Comparison of ENCODE assay signal across 8 cellular contexts in genomic region chr4:153433753-153434105, GRCh38. TPM values are rescaled to one million over a fixed set of nuclear protein-coding genes. Genes with fewer than 3 reads are reported as not detected.
A peak's percentile ranks its signal among the peaks of the same experiment; 100 is the strongest.
DNase-seq lines count a peak whose midpoint lies in the region; ATAC-seq and TF ChIP-seq lines count a peak whose summit lies in the region.

No MANE protein-coding gene starts in this region.

- peaks cover 17% of the 10 kb centered on the region for H3K4me1 Mint-ChIP-seq in dendritic cell treated with granulocyte-macrophage colony-stimulating factor and Interleukin-4, amounts not matched to agents 40 ng/mL and 50 ng/mL, for 4 days (ENCODE audit: low read depth)

- H3K27me3 Mint-ChIP-seq in dendritic cell treated with granulocyte-macrophage colony-stimulating factor and Interleukin-4, amounts not matched to agents 40 ng/mL and 50 ng/mL, for 4 days: peaks cover 58% of the 10 kb centered on the region

- no peaks in the 10 kb centered on the region for H3K79me2 ChIP-seq in KMS-11 (ENCODE audit: insufficient read depth, low read depth)

- peak; percentile 48 for ATAC-seq in Right ventricle myocardium inferior
- no peak for ATAC-seq in GM21717 (IDR thresholded peaks at IDR 0.05; ENCODE audit: unreplicated experiment)

- H3K36me3 Mint-ChIP-seq in dendritic cell treated with granulocyte-macrophage colony-stimulating factor and Interleukin-4, amounts not matched to agents 40 ng/mL and 50 ng/mL, for 4 days (ENCODE audit: low read depth): no peaks in the 10 kb centered on the region

- H3K9me3 ChIP-seq in right atrium auricular region (no peaks in the 10 kb centered on the region), BE2C (no peaks in the 10 kb centered on the region)

- H3K27ac ChIP-seq in right atrium auricular region (no peak overlapping the region), KMS-11 (peak overlapping the region; percentile 61)

- peak overlapping the region; percentile 83 for H3K4me3 Mint-ChIP-seq in dendritic cell treated with granulocyte-macrophage colony-stimulating factor and Interleukin-4, amounts not matched to agents 40 ng/mL and 50 ng/mL, for 4 days

- TF ChIP-seq CTCF in right atrium auricular region (IDR thresholded peaks at IDR 0.05) (no peak), KMS-11 (conservative IDR thresholded peaks at IDR 0.05; ENCODE audit: low read depth, low read length) (no peak), BE2C (IDR thresholded peaks at IDR 0.05; ENCODE audit: low read depth, low read length) (no peak)

- H3K4me2 ChIP-seq in KMS-11: peak overlapping the region; percentile 73

- H3K4me1 ChIP-seq in right atrium auricular region: no peaks in the 10 kb centered on the region
- H3K4me1 ChIP-seq in KMS-11 (ENCODE audit: low read depth, poor library complexity, severe bottlenecking): peaks cover 29% of the 10 kb centered on the region
- H3K4me1 ChIP-seq in BE2C: no peaks in the 10 kb centered on the region

- no peaks in the 10 kb centered on the region for H3K9me3 Mint-ChIP-seq in dendritic cell treated with granulocyte-macrophage colony-stimulating factor and Interleukin-4, amounts not matched to agents 40 ng/mL and 50 ng/mL, for 4 days

- H4K20me1 ChIP-seq in KMS-11 (ENCODE audit: insufficient read depth): no peaks in the 10 kb centered on the region

- no peak overlapping the region for H3K4me3 ChIP-seq in right atrium auricular region
- H3K4me3 ChIP-seq in KMS-11 (IDR thresholded peaks at IDR 0.05; ENCODE audit: insufficient read depth, low read depth, low read length): peak overlapping the region; percentile 49
- H3K4me3 ChIP-seq in BE2C (ENCODE audit: low read depth, low read length): no peak overlapping the region

- peak overlapping the region; percentile 22; the same call in 1 of the 2 replicates for H3K9ac ChIP-seq in KMS-11

- H3K27me3 ChIP-seq in right atrium auricular region (no peaks in the 10 kb centered on the region), KMS-11 (ENCODE audit: insufficient read depth, low read depth) (no peaks in the 10 kb centered on the region; the same call in 1 of the 2 replicates), BE2C (no peaks in the 10 kb centered on the region)

- peak overlapping the region; percentile 91 for H3K27ac Mint-ChIP-seq in dendritic cell treated with granulocyte-macrophage colony-stimulating factor and Interleukin-4, amounts not matched to agents 40 ng/mL and 50 ng/mL, for 4 days

- H2AFZ ChIP-seq in KMS-11 (ENCODE audit: low read depth): peak overlapping the region; percentile 47

- no peak for DNase-seq in Right ventricle myocardium inferior (ENCODE audit: missing footprints)
- no peak for DNase-seq in right atrium auricular region (ENCODE audit: low spot score)
- DNase-seq in BE2C: no peak
- no peak for DNase-seq in NCI-H2081 treated with DMSO at 0.1 percent for 48 hours (lab: John Stamatoyannopoulos, UW)
- DNase-seq in NCI-H82 treated with DMSO at 0.1 percent for 48 hours (lab: John Stamatoyannopoulos, UW; ENCODE audit: unreplicated experiment): no peak

- H3K36me3 ChIP-seq in right atrium auricular region (no peaks in the 10 kb centered on the region), KMS-11 (ENCODE audit: insufficient read depth) (no peaks in the 10 kb centered on the region), BE2C (no peaks in the 10 kb centered on the region)

- intact Hi-C loops in Right ventricle myocardium inferior (cut with DNase I): loop anchor here (1.0 to 10.0 kb wide), 2 partner anchors 89 to 141 kb away; partner anchors contain the start of gene MND1
- intact Hi-C loops in dendritic cell treated with granulocyte-macrophage colony-stimulating factor and Interleukin-4, amounts not matched to agents 40 ng/mL and 50 ng/mL, for 4 days (cut with micrococcal nuclease): loop anchor here (1.0 to 10.0 kb wide), 7 partner anchors 17 to 311 kb away; partner anchors contain the start of gene MND1

RNA-seq across cellular contexts. Expression of gene TMEM131L, which starts 32.4 kb away (rescaled TPM):
- total RNA-seq in Right ventricle myocardium inferior: 14.4 TPM
- 10 to 100 TPM; 10.9 to 15.4 TPM for total RNA-seq in right atrium auricular region
- 6.5 TPM for polyA plus RNA-seq in BE2C (2012; ENCODE audit: insufficient read depth, insufficient read length, low read depth)
